31 cellular contexts compared by ENCODE assay signal in genomic region chr14:56664811-56665421, GRCh38.
DNase-seq lines count a peak whose midpoint lies in the region; ATAC-seq, FAIRE-seq and TF ChIP-seq lines count a peak whose summit lies in the region.
"Had no signal": no experiment of that assay in that cellular context is flagged by ENCODE, and none has a peak within 500 bp of the region (broad histone marks: within the 10 kb centered on the region; RNA-seq: fewer than 3 reads in every experiment).

No MANE protein-coding gene starts in this region.

- dilution Hi-C loops in endothelial cell of umbilical vein (cut with MboI; ENCODE audit: extremely low pct_ligation_motif_present, low sequenced_read_pairs): no loop called here

- H2BK120ac ChIP-seq in mesendoderm (ENCODE audit: low read depth, low read length): no peak overlapping the region

- H3K23ac ChIP-seq in mesendoderm (ENCODE audit: low read length): no peak overlapping the region

- no peaks in the 10 kb centered on the region for H4K20me1 ChIP-seq in endothelial cell of umbilical vein (replicated peaks; ENCODE audit: control insufficient read depth, extremely low read depth, insufficient read depth, low read length)

- no peak overlapping the region for H3K27ac ChIP-seq in breast epithelium
- no peak overlapping the region for H3K27ac ChIP-seq in endothelial cell of umbilical vein (ENCODE audit: insufficient read depth, low read depth, low read length)
- H3K27ac ChIP-seq in mesendoderm (ENCODE audit: low read depth, low read length): no peak overlapping the region
- H3K27ac ChIP-seq: 22Rv1, C4-2B, KMS-11, Peyer's patch had no signal

- H3K36me3 ChIP-seq in breast epithelium (no peaks in the 10 kb centered on the region), endothelial cell of umbilical vein (ENCODE audit: control insufficient read depth in 2 of 2, extremely low read depth in 1 of 2, insufficient read depth in 2 of 2, low read length in 2 of 2) (no peaks in the 10 kb centered on the region), mesendoderm (ENCODE audit: control insufficient read depth, insufficient read depth, low read length) (no peaks in the 10 kb centered on the region)
- H3K36me3 ChIP-seq: Peyer's patch had no signal

- TF ChIP-seq POLR2A in breast epithelium (IDR thresholded peaks at IDR 0.05) (no peak), endothelial cell of umbilical vein (IDR thresholded peaks at IDR 0.05; ENCODE audit: low read depth, low read length) (no peak)

- WGBS in mesendoderm (ENCODE audit: extremely low coverage, insufficient coverage, low lambda C conversion rate): no CpG with 5 or more reads among the region's 12 CpGs

- H3K9me3 ChIP-seq in breast epithelium: peaks cover 3 to 9% of the 10 kb centered on the region in 2 donors
- H3K9me3 ChIP-seq in endothelial cell of umbilical vein (replicated peaks; ENCODE audit: control insufficient read depth, insufficient read depth, low read length): no peaks in the 10 kb centered on the region
- H3K9me3 ChIP-seq: Peyer's patch, SK-N-SH had no signal

- CTCF ChIA-PET in MCF 10A (lab: Yijun Ruan, JAX): interaction anchor here (1.6 kb wide), 1 partner anchor 174 kb away, joined by 4 read pairs; no protein-coding TSS in a partner anchor
- CTCF ChIA-PET in endothelial cell of umbilical vein (lab: Charles Lee): interaction anchor here (0.6 to 1.6 kb wide), 4 partner anchors 10 to 652 kb away, joined by 3 to 5 read pairs (median 4); no protein-coding TSS in a partner anchor

- DNase-seq in MCF 10A (ENCODE audit: unreplicated experiment) (no peak), breast epithelium (ENCODE audit: low spot score in 2 of 2) (no peak), endothelial cell of umbilical vein (ENCODE audit: low read depth, low spot score) (no peak), mesendoderm (no peak), NCI-H1436 (lab: John Stamatoyannopoulos, UW) (no peak)
- no peak for DNase-seq in NK-92 treated with Interleukin-12 subunit alpha and Interleukin-12 subunit beta, amount 100 ng/mL, for 24 hours (lab: John Stamatoyannopoulos, UW)
- DNase-seq: CD8-positive, alpha-beta T cell; DMS 273 treated with DMSO at 0.1 percent for 48 hours; DMS79; EL; GDM1; IMR-90; NCI-H1092; NCI-H1417 treated with DMSO at 0.1 percent for 48 hours; NCI-H187; NCI-H2081 treated with DMSO at 0.1 percent for 48 hours; NCI-H2171; NCI-H226; NCI-H510A; NCI-H69; OCI-M1; Peyer's patch; SK-N-SH had no signal

- peak overlapping the region; percentile 94 for H3K18ac ChIP-seq in mesendoderm (ENCODE audit: low read length)

- H3K4me1 ChIP-seq in breast epithelium: no peaks in the 10 kb centered on the region
- H3K4me1 ChIP-seq in endothelial cell of umbilical vein (ENCODE audit: control insufficient read depth, extremely low read depth, insufficient read depth, low read length): no peaks in the 10 kb centered on the region
- peaks cover 11% of the 10 kb centered on the region for H3K4me1 ChIP-seq in mesendoderm (ENCODE audit: control insufficient read depth, low read depth, low read length)
- H3K4me1 ChIP-seq: Peyer's patch had no signal

- H3K56ac ChIP-seq in mesendoderm (ENCODE audit: low read length): peak overlapping the region; percentile 49

- H3K79me1 ChIP-seq in mesendoderm (ENCODE audit: low read length): no peaks in the 10 kb centered on the region

- ATAC-seq in GM21717 (IDR thresholded peaks at IDR 0.05; ENCODE audit: unreplicated experiment): no peak
- ATAC-seq: CD8-positive, alpha-beta T cell had no signal

- peak overlapping the region; percentile 1 for H2BK5ac ChIP-seq in mesendoderm (ENCODE audit: low read length)

- no peak for TF ChIP-seq CTCF in MCF 10A (IDR thresholded peaks at IDR 0.05; ENCODE audit: unreplicated experiment)
- no peak for TF ChIP-seq CTCF in breast epithelium (IDR thresholded peaks at IDR 0.05)
- TF ChIP-seq CTCF in endothelial cell of umbilical vein (IDR thresholded peaks at IDR 0.05; ENCODE audit: extremely low read depth in 1 of 2, insufficient read depth in 1 of 2, low read depth in 1 of 2, low read length in 2 of 2): no peak

- H3K79me2 ChIP-seq in endothelial cell of umbilical vein (ENCODE audit: control insufficient read depth, insufficient read depth, low read length) (no peaks in the 10 kb centered on the region), mesendoderm (ENCODE audit: control insufficient read depth, insufficient read depth, low read length) (no peaks in the 10 kb centered on the region)

- H3K9ac ChIP-seq in endothelial cell of umbilical vein (replicated peaks; ENCODE audit: extremely low read depth, insufficient read depth, low read length): no peak overlapping the region
- no peak overlapping the region for H3K9ac ChIP-seq in mesendoderm (ENCODE audit: low read length)
- H3K9ac ChIP-seq: KMS-11, SK-N-SH had no signal

- H3K27me3 ChIP-seq in breast epithelium (no peaks in the 10 kb centered on the region), endothelial cell of umbilical vein (ENCODE audit: control insufficient read depth in 2 of 2, insufficient read depth in 2 of 2, low read length in 2 of 2) (no peaks in the 10 kb centered on the region), mesendoderm (ENCODE audit: insufficient read depth, low read length, poor library complexity) (no peaks in the 10 kb centered on the region)
- H3K27me3 ChIP-seq: Peyer's patch had no signal

- intact Hi-C loops in MCF 10A (cut with micrococcal nuclease): loop anchor here (5.0 to 10.0 kb wide), 4 partner anchors 108 to 517 kb away; no protein-coding TSS in a partner anchor
- intact Hi-C loops in breast epithelium (cut with DNase I; ENCODE audit: low total_unique reads): no loop called here
- intact Hi-C loops in endothelial cell of umbilical vein (cut with micrococcal nuclease): loop anchor here (10.0 kb wide), 1 partner anchor 210 kb away; no protein-coding TSS in a partner anchor

- no peak overlapping the region for H4K8ac ChIP-seq in mesendoderm (ENCODE audit: low read depth, low read length)

- H3K9me1 ChIP-seq in endothelial cell of umbilical vein (replicated peaks; ENCODE audit: control insufficient read depth, extremely low read depth, insufficient read depth, low read length): no peaks in the 10 kb centered on the region

- H3K4me3 Mint-ChIP-seq in MCF 10A (ENCODE audit: unreplicated experiment): no peak overlapping the region
- H3K4me3 Mint-ChIP-seq: B cell; CD8-positive, alpha-beta T cell had no signal

- H3K27me3 Mint-ChIP-seq in MCF 10A (ENCODE audit: insufficient read depth, unreplicated experiment): no peaks in the 10 kb centered on the region
- H3K27me3 Mint-ChIP-seq: B cell had no signal

- no peak for FAIRE-seq in endothelial cell of umbilical vein (lab: Jason Lieb, UNC)
- FAIRE-seq: GM12891, GM19239, H54 had no signal

- no peaks in the 10 kb centered on the region for H3K36me3 Mint-ChIP-seq in MCF 10A (ENCODE audit: insufficient read depth, unreplicated experiment)
- H3K36me3 Mint-ChIP-seq: CD8-positive, alpha-beta T cell had no signal

- POLR2A ChIA-PET in MCF 10A (lab: Yijun Ruan, JAX) (no interaction called here), endothelial cell of umbilical vein (lab: Charles Lee) (no interaction called here)

- peak overlapping the region; percentile 90 for H3K27ac Mint-ChIP-seq in MCF 10A (ENCODE audit: low read depth, unreplicated experiment)
- H3K27ac Mint-ChIP-seq: B cell; CD8-positive, alpha-beta T cell had no signal

- BruUV-seq in MCF 10A (replicated peaks; lab: Mats Ljungman, UMichigan) (no TSS peak), endothelial cell of umbilical vein (replicated peaks; lab: Mats Ljungman, UMichigan) (no TSS peak)

- H3K9me3 Mint-ChIP-seq in MCF 10A (ENCODE audit: unreplicated experiment): peaks cover 18% of the 10 kb centered on the region

- H3K4ac ChIP-seq in mesendoderm (ENCODE audit: low read depth, low read length): peak overlapping the region; percentile 20

- H3K4me3 ChIP-seq in breast epithelium (no peak overlapping the region), endothelial cell of umbilical vein (replicated peaks in 1 of 3; ENCODE audit: insufficient read depth in 1 of 3, low read depth in 1 of 3, low read length in 3 of 3) (no peak overlapping the region), mesendoderm (ENCODE audit: low read length) (no peak overlapping the region)
- H3K4me3 ChIP-seq: Peyer's patch had no signal

- H3K4me2 ChIP-seq in endothelial cell of umbilical vein (ENCODE audit: insufficient read depth, low read length) (no peak overlapping the region), mesendoderm (ENCODE audit: low read length) (no peak overlapping the region)
- H3K4me2 ChIP-seq: KMS-11, SK-N-SH had no signal

- H3K4me1 Mint-ChIP-seq in MCF 10A (ENCODE audit: insufficient read depth, unreplicated experiment): peaks cover 11% of the 10 kb centered on the region
- H3K4me1 Mint-ChIP-seq: B cell had no signal

- no peak overlapping the region for H4K5ac ChIP-seq in mesendoderm (ENCODE audit: low read length)

- H2BK15ac ChIP-seq in mesendoderm (replicated peaks; ENCODE audit: low read depth): no peak overlapping the region

- no peak overlapping the region for H2AFZ ChIP-seq in endothelial cell of umbilical vein (ENCODE audit: low read depth, low read length)

- H2AK5ac ChIP-seq in mesendoderm (ENCODE audit: low read length): peak overlapping the region; percentile 29

TF ChIP-seq in endothelial cell of umbilical vein, 7 proteins besides CTCF, POLR2A, EP300 and RAD21:
- TF ChIP-seq GATA2 (IDR thresholded peaks at IDR 0.05; ENCODE audit: insufficient read depth, insufficient read length, low read depth, low read length) (peak; percentile 30), MYC (IDR thresholded peaks at IDR 0.05; ENCODE audit: low read depth, low read length) (no peak)
